In genomic region chr4:110518889-110519490, GRCh38 we compare ENCODE assay signal across 8 cellular contexts. TPM values are rescaled to one million over a fixed set of nuclear protein-coding genes. Genes with fewer than 3 reads are reported as not detected.
DNase-seq lines count a peak whose midpoint lies in the region; ATAC-seq and TF ChIP-seq lines count a peak whose summit lies in the region.

No MANE protein-coding gene starts in this region.

- H3K4me2 ChIP-seq in osteoblast (ENCODE audit: insufficient read depth, low read length): no peak overlapping the region

- H3K27me3 ChIP-seq in Panc1 (ENCODE audit: control insufficient read depth, insufficient read depth, low read length) (no peaks in the 10 kb centered on the region), osteoblast (ENCODE audit: insufficient read depth, low read length) (no peaks in the 10 kb centered on the region), H7 (ENCODE audit: control insufficient read depth, insufficient read depth, low read length) (no peaks in the 10 kb centered on the region)

- no peaks in the 10 kb centered on the region for H3K79me2 ChIP-seq in osteoblast (ENCODE audit: insufficient read depth, low read length)

- no peak overlapping the region for H3K4me3 ChIP-seq in Panc1 (ENCODE audit: low read depth in 2 of 2, low read length in 2 of 2)
- H3K4me3 ChIP-seq in osteoblast (ENCODE audit: insufficient read depth, low read length): no peak overlapping the region
- no peak overlapping the region for H3K4me3 ChIP-seq in H7 (ENCODE audit: insufficient read depth, low read depth, low read length)

- in situ Hi-C loops in ACHN (cut with HindIII; ENCODE audit: low pct_ligation_motif_present, low pct_unique_long_range_greater_than_20kb, low sequenced_read_pairs) (no loop called here), Panc1 (cut with HindIII; ENCODE audit: low pct_unique_long_range_greater_than_20kb, low sequenced_read_pairs) (no loop called here)

- CTCF ChIA-PET in Panc1 (lab: Charles Lee): no interaction called here

- POLR2A ChIA-PET in Panc1 (lab: Charles Lee): no interaction called here

- H3K4me1 ChIP-seq in Panc1 (ENCODE audit: control insufficient read depth, insufficient read depth, low read length) (no peaks in the 10 kb centered on the region), osteoblast (ENCODE audit: insufficient read depth, low read length) (no peaks in the 10 kb centered on the region)

- TF ChIP-seq CTCF in Panc1 (IDR thresholded peaks at IDR 0.05) (peak; percentile 58; the same call in 1 of the 2 replicates), osteoblast (IDR thresholded peaks at IDR 0.05; ENCODE audit: extremely low read depth, low read depth, low read length) (peak; percentile 79)

- BruUV-seq in Panc1 (replicated peaks; lab: Mats Ljungman, UMichigan): no TSS peak

- no peak for ATAC-seq in Panc1

- intact Hi-C loops in Panc1 (cut with micrococcal nuclease; ENCODE audit: unreplicated experiment): loop anchor here (10.0 kb wide), 1 partner anchor 174 kb away; no protein-coding TSS in a partner anchor

- H3K36me3 ChIP-seq in Panc1 (ENCODE audit: control insufficient read depth, insufficient read depth, low read length): no peaks in the 10 kb centered on the region
- no peaks in the 10 kb centered on the region for H3K36me3 ChIP-seq in osteoblast (ENCODE audit: insufficient read depth, low read length)
- H3K36me3 ChIP-seq in H7 (replicated peaks; ENCODE audit: control insufficient read depth, insufficient read depth, low read length): no peaks in the 10 kb centered on the region

- no peaks in the 10 kb centered on the region for H4K20me1 ChIP-seq in osteoblast (ENCODE audit: insufficient read depth, low read length)

- H3K27ac ChIP-seq in Panc1 (ENCODE audit: low read length): no peak overlapping the region
- H3K27ac ChIP-seq in osteoblast (ENCODE audit: low read depth, low read length): no peak overlapping the region

- H3K9me3 ChIP-seq in Panc1 (ENCODE audit: control insufficient read depth, insufficient read depth, low read depth, low read length) (no peaks in the 10 kb centered on the region), osteoblast (ENCODE audit: low read depth, low read length) (no peaks in the 10 kb centered on the region)

- DNase-seq in ACHN (peak; percentile 49), ELR (ENCODE audit: low read depth) (peak; percentile 45), Panc1 (ENCODE audit: low read depth, low spot score) (no peak), dedifferentiated amniotic fluid mesenchymal stem cell (ENCODE audit: extremely low spot score) (peak; percentile 22), osteoblast (ENCODE audit: insufficient read length, low spot score, missing footprints) (no peak), SHP77 treated with DMSO at 0.1 percent for 48 hours (lab: John Stamatoyannopoulos, UW) (no peak), H7 (no peak), NOMO-1 (lab: John Stamatoyannopoulos, UW; ENCODE audit: unreplicated experiment in 2 of 2) (no peak)

- peak overlapping the region; percentile 5 for H2AFZ ChIP-seq in osteoblast (ENCODE audit: low read length)

RNA-seq across cellular contexts. Expression of gene ENPEP, which starts 43.0 kb away (rescaled TPM):
- total RNA-seq in Panc1 (2021; ENCODE audit: unreplicated experiment) (not detected), osteoblast (0.59 and 1.1 TPM in 2 replicates)
- polyA plus RNA-seq in Panc1 (2012; ENCODE audit: insufficient read length): not detected
- total RNA-seq in H7 (2014; rRNA removed; shearing (Covaris generic)): 0.44 and 0.76 TPM in 2 replicates

Comparison
In these comparisons a context has a peak if more than half of its experiments do, and no peak if none do; other contexts are left out.
1. DNase-seq: peak in ACHN (single experiment), ELR (single experiment) and dedifferentiated amniotic fluid mesenchymal stem cell (single experiment); none in Panc1 (single experiment), osteoblast (single experiment), SHP77 treated with DMSO at 0.1 percent for 48 hours (single experiment), H7 (single experiment) and NOMO-1 (0 of 2).